1 cellular context compared by ENCODE assay signal in the genomic region with DNA sequence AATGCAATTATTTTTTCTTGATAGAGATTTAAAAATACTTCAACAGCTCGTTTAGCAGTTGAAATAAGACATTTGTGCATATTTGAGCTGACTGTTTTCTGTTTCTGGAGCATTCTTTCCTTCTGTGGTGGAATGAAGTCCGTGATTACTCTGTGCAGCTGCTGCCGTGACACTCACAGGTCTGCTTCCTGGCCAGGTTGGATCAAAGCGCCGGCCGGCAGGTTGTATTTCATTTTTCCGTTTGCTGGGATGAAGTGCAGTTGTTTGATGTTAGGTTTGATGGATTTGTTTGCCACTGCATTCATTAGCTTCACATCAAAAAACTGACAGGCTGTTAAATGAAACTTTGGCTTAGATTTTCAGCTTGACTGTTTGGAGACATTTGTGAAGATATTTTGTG.
TF ChIP-seq lines count a peak whose summit lies in the region.

No MANE protein-coding gene starts in this region.

TF ChIP-seq in HepG2, 621 proteins besides CTCF, POLR2A, EP300 and RAD21 (continued from another document and continues in another):
- TF ChIP-seq, protein P1, sequence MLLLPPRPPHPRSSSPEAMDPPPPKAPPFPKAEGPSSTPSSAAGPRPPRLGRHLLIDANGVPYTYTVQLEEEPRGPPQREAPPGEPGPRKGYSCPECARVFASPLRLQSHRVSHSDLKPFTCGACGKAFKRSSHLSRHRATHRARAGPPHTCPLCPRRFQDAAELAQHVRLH (CRISPR knock-in tag; IDR thresholded peaks at IDR 0.05; ENCODE audit: borderline replicate concordance, low read depth) = peak; percentile 61; the same call in 1 of the 2 replicates
- TF ChIP-seq GABPA (IDR thresholded peaks at IDR 0.05; ENCODE audit: low read depth, low read length) (no peak), GABPA (CRISPR knock-in tag; IDR thresholded peaks at IDR 0.05; ENCODE audit: low read depth) (peak; percentile 45), ZNF24 (IDR thresholded peaks at IDR 0.05) (0 out of 2 replicates have a peak, but pooled peaks have one; percentile 44), NR2F6 (IDR thresholded peaks at IDR 0.05) (peak; percentile 54), NR2F6 (CRISPR knock-in tag; IDR thresholded peaks at IDR 0.05) (peak; percentile 79), RBAK (CRISPR knock-in tag; IDR thresholded peaks at IDR 0.05) (0 out of 2 replicates have a peak, but pooled peaks have one; percentile 46), ZC3H4 (CRISPR knock-in tag; IDR thresholded peaks at IDR 0.05; ENCODE audit: borderline replicate concordance) (no peak), HDAC2 (CRISPR knock-in tag; IDR thresholded peaks at IDR 0.05) (peak; percentile 78), ZNF205 (CRISPR knock-in tag; IDR thresholded peaks at IDR 0.05) (0 out of 2 replicates have a peak, but pooled peaks have one; percentile 39), ZNF331 (CRISPR knock-in tag; IDR thresholded peaks at IDR 0.05) (peak; percentile 59; the same call in 1 of the 2 replicates), BCL6 (CRISPR knock-in tag; IDR thresholded peaks at IDR 0.05) (peak; percentile 70), XBP1 (CRISPR knock-in tag; IDR thresholded peaks at IDR 0.05) (no peak), NONO (IDR thresholded peaks at IDR 0.05) (no peak), NONO (CRISPR knock-in tag; conservative IDR thresholded peaks at IDR 0.05) (peak; percentile 63; the same call in 1 of the 2 replicates), ONECUT2 (CRISPR knock-in tag; IDR thresholded peaks at IDR 0.05) (peak; percentile 23; the same call in 1 of the 2 replicates), KDM2A (CRISPR knock-in tag; IDR thresholded peaks at IDR 0.05; ENCODE audit: borderline replicate concordance, low read depth) (peak; percentile 62; the same call in 1 of the 2 replicates), ZFY (CRISPR knock-in tag; IDR thresholded peaks at IDR 0.05) (no peak), ZFYVE20 (CRISPR knock-in tag; IDR thresholded peaks at IDR 0.05; ENCODE audit: borderline replicate concordance, low read depth) (no peak), ZSCAN9 (CRISPR knock-in tag; IDR thresholded peaks at IDR 0.05; ENCODE audit: borderline replicate concordance) (no peak), NKX3-1 (CRISPR knock-in tag; IDR thresholded peaks at IDR 0.05) (peak; percentile 63; the same call in 1 of the 2 replicates), REPIN1 (CRISPR knock-in tag; IDR thresholded peaks at IDR 0.05; ENCODE audit: borderline replicate concordance, low read depth) (no peak), GATAD2A (CRISPR knock-in tag; IDR thresholded peaks at IDR 0.05) (peak; percentile 85), GFI1 (CRISPR knock-in tag; IDR thresholded peaks at IDR 0.05; ENCODE audit: borderline replicate concordance) (peak; percentile 87), TBX3 (IDR thresholded peaks at IDR 0.05; ENCODE audit: borderline replicate concordance) (peak; percentile 91), HOXA3 (CRISPR knock-in tag; IDR thresholded peaks at IDR 0.05) (peak; percentile 81; the same call in 1 of the 2 replicates), SIX4 (CRISPR knock-in tag; IDR thresholded peaks at IDR 0.05) (peak; percentile 36; the same call in 1 of the 2 replicates), CHD4 (IDR thresholded peaks at IDR 0.05; ENCODE audit: borderline replicate concordance, low read length) (peak; percentile 74; the same call in 1 of the 2 replicates), ZNF83 (CRISPR knock-in tag; IDR thresholded peaks at IDR 0.05; ENCODE audit: borderline replicate concordance) (no peak), KLF15 (CRISPR knock-in tag; IDR thresholded peaks at IDR 0.05; ENCODE audit: borderline replicate concordance) (no peak), ZNF562 (CRISPR knock-in tag; IDR thresholded peaks at IDR 0.05; ENCODE audit: borderline replicate concordance) (no peak), ZNF766 (CRISPR knock-in tag; IDR thresholded peaks at IDR 0.05; ENCODE audit: borderline replicate concordance) (0 out of 2 replicates have a peak, but pooled peaks have one; percentile 39), TOE1 (CRISPR knock-in tag; IDR thresholded peaks at IDR 0.05) (no peak), POGZ (CRISPR knock-in tag; IDR thresholded peaks at IDR 0.05) (peak; percentile 57; the same call in 1 of the 2 replicates), NFIC (IDR thresholded peaks at IDR 0.05; ENCODE audit: low read length) (peak; percentile 92), ZBTB42 (CRISPR knock-in tag; IDR thresholded peaks at IDR 0.05) (0 out of 2 replicates have a peak, but pooled peaks have one; percentile 41)
- TF ChIP-seq, protein P2, sequence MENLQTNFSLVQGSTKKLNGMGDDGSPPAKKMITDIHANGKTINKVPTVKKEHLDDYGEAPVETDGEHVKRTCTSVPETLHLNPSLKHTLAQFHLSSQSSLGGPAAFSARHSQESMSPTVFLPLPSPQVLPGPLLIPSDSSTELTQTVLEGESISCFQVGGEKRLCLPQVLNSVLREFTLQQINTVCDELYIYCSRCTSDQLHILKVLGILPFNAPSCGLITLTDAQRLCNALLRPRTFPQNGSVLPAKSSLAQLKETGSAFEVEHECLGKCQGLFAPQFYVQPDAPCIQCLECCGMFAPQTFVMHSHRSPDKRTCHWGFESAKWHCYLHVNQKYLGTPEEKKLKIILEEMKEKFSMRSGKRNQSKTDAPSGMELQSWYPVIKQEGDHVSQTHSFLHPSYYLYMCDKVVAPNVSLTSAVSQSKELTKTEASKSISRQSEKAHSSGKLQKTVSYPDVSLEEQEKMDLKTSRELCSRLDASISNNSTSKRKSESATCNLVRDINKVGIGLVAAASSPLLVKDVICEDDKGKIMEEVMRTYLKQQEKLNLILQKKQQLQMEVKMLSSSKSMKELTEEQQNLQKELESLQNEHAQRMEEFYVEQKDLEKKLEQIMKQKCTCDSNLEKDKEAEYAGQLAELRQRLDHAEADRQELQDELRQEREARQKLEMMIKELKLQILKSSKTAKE (CRISPR knock-in tag; IDR thresholded peaks at IDR 0.05; ENCODE audit: borderline replicate concordance) = peak; percentile 30; the same call in 1 of the 2 replicates
- TF ChIP-seq, protein P3, sequence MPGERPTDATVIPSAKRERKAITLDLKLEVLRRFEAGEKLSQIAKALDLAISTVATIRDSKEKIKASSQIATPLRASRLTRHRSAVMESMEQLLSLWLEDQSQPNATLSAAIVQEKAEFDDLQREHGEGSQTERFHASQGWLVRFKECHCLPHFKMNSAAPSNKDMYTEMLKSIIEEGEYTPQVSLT (CRISPR knock-in tag; IDR thresholded peaks at IDR 0.05; ENCODE audit: borderline replicate concordance, low read depth) = no peak
- TF ChIP-seq, protein P4, sequence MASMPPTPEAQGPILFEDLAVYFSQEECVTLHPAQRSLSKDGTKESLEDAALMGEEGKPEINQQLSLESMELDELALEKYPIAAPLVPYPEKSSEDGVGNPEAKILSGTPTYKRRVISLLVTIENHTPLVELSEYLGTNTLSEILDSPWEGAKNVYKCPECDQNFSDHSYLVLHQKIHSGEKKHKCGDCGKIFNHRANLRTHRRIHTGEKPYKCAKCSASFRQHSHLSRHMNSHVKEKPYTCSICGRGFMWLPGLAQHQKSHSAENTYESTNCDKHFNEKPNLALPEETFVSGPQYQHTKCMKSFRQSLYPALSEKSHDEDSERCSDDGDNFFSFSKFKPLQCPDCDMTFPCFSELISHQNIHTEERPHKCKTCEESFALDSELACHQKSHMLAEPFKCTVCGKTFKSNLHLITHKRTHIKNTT (CRISPR knock-in tag; IDR thresholded peaks at IDR 0.05) = no peak
- TF ChIP-seq, protein P5, sequence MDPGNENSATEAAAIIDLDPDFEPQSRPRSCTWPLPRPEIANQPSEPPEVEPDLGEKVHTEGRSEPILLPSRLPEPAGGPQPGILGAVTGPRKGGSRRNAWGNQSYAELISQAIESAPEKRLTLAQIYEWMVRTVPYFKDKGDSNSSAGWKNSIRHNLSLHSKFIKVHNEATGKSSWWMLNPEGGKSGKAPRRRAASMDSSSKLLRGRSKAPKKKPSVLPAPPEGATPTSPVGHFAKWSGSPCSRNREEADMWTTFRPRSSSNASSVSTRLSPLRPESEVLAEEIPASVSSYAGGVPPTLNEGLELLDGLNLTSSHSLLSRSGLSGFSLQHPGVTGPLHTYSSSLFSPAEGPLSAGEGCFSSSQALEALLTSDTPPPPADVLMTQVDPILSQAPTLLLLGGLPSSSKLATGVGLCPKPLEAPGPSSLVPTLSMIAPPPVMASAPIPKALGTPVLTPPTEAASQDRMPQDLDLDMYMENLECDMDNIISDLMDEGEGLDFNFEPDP (CRISPR knock-in tag; conservative IDR thresholded peaks at IDR 0.05) = no peak
- TF ChIP-seq, protein P6, sequence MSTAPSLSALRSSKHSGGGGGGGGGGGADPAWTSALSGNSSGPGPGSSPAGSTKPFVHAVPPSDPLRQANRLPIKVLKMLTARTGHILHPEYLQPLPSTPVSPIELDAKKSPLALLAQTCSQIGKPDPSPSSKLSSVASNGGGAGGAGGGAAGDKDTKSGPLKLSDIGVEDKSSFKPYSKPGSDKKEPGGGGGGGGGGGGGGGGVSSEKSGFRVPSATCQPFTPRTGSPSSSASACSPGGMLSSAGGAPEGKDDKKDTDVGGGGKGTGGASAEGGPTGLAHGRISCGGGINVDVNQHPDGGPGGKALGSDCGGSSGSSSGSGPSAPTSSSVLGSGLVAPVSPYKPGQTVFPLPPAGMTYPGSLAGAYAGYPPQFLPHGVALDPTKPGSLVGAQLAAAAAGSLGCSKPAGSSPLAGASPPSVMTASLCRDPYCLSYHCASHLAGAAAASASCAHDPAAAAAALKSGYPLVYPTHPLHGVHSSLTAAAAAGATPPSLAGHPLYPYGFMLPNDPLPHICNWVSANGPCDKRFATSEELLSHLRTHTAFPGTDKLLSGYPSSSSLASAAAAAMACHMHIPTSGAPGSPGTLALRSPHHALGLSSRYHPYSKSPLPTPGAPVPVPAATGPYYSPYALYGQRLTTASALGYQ (CRISPR knock-in tag; IDR thresholded peaks at IDR 0.05) = peak; percentile 95
- TF ChIP-seq, protein P7, sequence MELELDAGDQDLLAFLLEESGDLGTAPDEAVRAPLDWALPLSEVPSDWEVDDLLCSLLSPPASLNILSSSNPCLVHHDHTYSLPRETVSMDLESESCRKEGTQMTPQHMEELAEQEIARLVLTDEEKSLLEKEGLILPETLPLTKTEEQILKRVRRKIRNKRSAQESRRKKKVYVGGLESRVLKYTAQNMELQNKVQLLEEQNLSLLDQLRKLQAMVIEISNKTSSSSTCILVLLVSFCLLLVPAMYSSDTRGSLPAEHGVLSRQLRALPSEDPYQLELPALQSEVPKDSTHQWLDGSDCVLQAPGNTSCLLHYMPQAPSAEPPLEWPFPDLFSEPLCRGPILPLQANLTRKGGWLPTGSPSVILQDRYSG (CRISPR knock-in tag; IDR thresholded peaks at IDR 0.05) = no peak
- TF ChIP-seq, protein P8, sequence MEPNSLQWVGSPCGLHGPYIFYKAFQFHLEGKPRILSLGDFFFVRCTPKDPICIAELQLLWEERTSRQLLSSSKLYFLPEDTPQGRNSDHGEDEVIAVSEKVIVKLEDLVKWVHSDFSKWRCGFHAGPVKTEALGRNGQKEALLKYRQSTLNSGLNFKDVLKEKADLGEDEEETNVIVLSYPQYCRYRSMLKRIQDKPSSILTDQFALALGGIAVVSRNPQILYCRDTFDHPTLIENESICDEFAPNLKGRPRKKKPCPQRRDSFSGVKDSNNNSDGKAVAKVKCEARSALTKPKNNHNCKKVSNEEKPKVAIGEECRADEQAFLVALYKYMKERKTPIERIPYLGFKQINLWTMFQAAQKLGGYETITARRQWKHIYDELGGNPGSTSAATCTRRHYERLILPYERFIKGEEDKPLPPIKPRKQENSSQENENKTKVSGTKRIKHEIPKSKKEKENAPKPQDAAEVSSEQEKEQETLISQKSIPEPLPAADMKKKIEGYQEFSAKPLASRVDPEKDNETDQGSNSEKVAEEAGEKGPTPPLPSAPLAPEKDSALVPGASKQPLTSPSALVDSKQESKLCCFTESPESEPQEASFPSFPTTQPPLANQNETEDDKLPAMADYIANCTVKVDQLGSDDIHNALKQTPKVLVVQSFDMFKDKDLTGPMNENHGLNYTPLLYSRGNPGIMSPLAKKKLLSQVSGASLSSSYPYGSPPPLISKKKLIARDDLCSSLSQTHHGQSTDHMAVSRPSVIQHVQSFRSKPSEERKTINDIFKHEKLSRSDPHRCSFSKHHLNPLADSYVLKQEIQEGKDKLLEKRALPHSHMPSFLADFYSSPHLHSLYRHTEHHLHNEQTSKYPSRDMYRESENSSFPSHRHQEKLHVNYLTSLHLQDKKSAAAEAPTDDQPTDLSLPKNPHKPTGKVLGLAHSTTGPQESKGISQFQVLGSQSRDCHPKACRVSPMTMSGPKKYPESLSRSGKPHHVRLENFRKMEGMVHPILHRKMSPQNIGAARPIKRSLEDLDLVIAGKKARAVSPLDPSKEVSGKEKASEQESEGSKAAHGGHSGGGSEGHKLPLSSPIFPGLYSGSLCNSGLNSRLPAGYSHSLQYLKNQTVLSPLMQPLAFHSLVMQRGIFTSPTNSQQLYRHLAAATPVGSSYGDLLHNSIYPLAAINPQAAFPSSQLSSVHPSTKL (CRISPR knock-in tag; IDR thresholded peaks at IDR 0.05) = peak; percentile 96
- TF ChIP-seq, protein P9, sequence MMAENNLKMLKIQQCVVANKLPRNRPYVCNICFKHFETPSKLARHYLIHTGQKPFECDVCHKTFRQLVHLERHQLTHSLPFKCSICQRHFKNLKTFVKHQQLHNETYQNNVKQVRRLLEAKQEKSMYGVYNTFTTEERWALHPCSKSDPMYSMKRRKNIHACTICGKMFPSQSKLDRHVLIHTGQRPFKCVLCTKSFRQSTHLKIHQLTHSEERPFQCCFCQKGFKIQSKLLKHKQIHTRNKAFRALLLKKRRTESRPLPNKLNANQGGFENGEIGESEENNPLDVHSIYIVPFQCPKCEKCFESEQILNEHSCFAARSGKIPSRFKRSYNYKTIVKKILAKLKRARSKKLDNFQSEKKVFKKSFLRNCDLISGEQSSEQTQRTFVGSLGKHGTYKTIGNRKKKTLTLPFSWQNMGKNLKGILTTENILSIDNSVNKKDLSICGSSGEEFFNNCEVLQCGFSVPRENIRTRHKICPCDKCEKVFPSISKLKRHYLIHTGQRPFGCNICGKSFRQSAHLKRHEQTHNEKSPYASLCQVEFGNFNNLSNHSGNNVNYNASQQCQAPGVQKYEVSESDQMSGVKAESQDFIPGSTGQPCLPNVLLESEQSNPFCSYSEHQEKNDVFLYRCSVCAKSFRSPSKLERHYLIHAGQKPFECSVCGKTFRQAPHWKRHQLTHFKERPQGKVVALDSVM (CRISPR knock-in tag; IDR thresholded peaks at IDR 0.05) = no peak
